Comparison of ENCODE assay signal across 9 cellular contexts in the genomic region with DNA sequence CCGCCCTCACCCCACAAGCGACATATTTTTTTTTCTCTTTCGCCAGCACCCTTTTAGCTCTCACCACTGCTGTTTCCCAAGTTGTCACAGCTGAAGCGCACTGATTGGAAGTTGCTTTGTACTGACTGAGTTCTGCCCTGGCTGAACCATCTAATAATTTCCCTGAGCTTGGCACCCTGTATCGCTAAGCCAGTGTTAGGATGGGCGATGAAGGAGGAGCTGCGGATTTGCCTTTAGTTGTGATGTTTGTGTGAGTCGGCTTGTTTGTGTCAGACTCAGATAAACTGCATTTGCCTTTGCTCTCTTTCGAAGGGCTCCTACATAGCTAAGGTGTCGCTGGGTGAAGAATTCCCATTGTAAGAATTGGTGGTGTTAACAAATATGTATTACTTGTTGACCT. TPM values are rescaled to one million over a fixed set of nuclear protein-coding genes. Genes with fewer than 3 reads are reported as not detected.
A peak's percentile ranks its signal among the peaks of the same experiment; 100 is the strongest.
DNase-seq lines count a peak whose midpoint lies in the region; ATAC-seq and TF ChIP-seq lines count a peak whose summit lies in the region.
"Had no signal": no experiment of that assay in that cellular context is flagged by ENCODE, and none has a peak within 500 bp of the region (broad histone marks: within the 10 kb centered on the region; RNA-seq: fewer than 3 reads in every experiment).

No MANE protein-coding gene starts in this region.

- H3K9me3 ChIP-seq in iPS-18c (ENCODE audit: control insufficient read depth, insufficient read depth, low read length): no peaks in the 10 kb centered on the region
- no peaks in the 10 kb centered on the region for H3K9me3 ChIP-seq in uterus

- H3K27ac Mint-ChIP-seq in activated CD8-positive, alpha-beta T cell treated with anti-CD3 and anti-CD28 coated beads for 36 hours: no peak overlapping the region
- H3K27ac Mint-ChIP-seq in stimulated activated effector memory CD8-positive, alpha-beta T cell treated with anti-CD3 and anti-CD28 coated beads, Interleukin-12 subunit alpha, Interleukin-12 subunit beta, amount 100 ng/mL, for 72 hours: no peak overlapping the region

- H3K27ac ChIP-seq in uterus: peak overlapping the region in 1 of 2 donors; percentile 74

- POLR2A ChIA-PET in activated CD8-positive, alpha-beta T cell treated with anti-CD3 and anti-CD28 coated beads for 36 hours (lab: Charles Lee): interaction anchor here (1.1 to 1.4 kb wide), 2 partner anchors 9 to 11 kb away, joined by 3 to 4 read pairs; no protein-coding TSS in a partner anchor

- no peaks in the 10 kb centered on the region for H3K36me3 ChIP-seq in uterus

- H3K4me3 ChIP-seq in iPS-18c (ENCODE audit: insufficient read depth, low read depth, low read length) (peak overlapping the region; percentile 51; the same call in 1 of the 2 replicates), uterus (peak overlapping the region in 1 of 2 donors; percentile 64)

- no peak for TF ChIP-seq POLR2A in uterus (IDR thresholded peaks at IDR 0.05)

- no peaks in the 10 kb centered on the region for H3K4me1 ChIP-seq in uterus

- peaks cover 52% of the 10 kb centered on the region for H3K4me1 Mint-ChIP-seq in activated CD8-positive, alpha-beta T cell treated with anti-CD3 and anti-CD28 coated beads for 36 hours (ENCODE audit: low read depth)
- H3K4me1 Mint-ChIP-seq in stimulated activated effector memory CD8-positive, alpha-beta T cell treated with anti-CD3 and anti-CD28 coated beads, Interleukin-12 subunit alpha, Interleukin-12 subunit beta, amount 100 ng/mL, for 72 hours: peaks cover 39% of the 10 kb centered on the region

- no peak for ATAC-seq in activated CD8-positive, alpha-beta T cell treated with anti-CD3 and anti-CD28 coated beads for 36 hours
- no peak for ATAC-seq in stimulated activated effector memory CD8-positive, alpha-beta T cell treated with anti-CD3 and anti-CD28 coated beads, Interleukin-12 subunit alpha, Interleukin-12 subunit beta, amount 100 ng/mL, for 72 hours
- ATAC-seq in HG02970 (IDR thresholded peaks at IDR 0.05; ENCODE audit: low FRiP score, unreplicated experiment): no peak

- peak overlapping the region; percentile 73 for H3K4me3 Mint-ChIP-seq in activated CD8-positive, alpha-beta T cell treated with anti-CD3 and anti-CD28 coated beads for 36 hours
- peak overlapping the region; percentile 94 for H3K4me3 Mint-ChIP-seq in stimulated activated effector memory CD8-positive, alpha-beta T cell treated with anti-CD3 and anti-CD28 coated beads, Interleukin-12 subunit alpha, Interleukin-12 subunit beta, amount 100 ng/mL, for 72 hours

- H3K27me3 Mint-ChIP-seq in activated CD8-positive, alpha-beta T cell treated with anti-CD3 and anti-CD28 coated beads for 36 hours: peaks cover 1% of the 10 kb centered on the region

- CTCF ChIA-PET in activated CD8-positive, alpha-beta T cell treated with anti-CD3 and anti-CD28 coated beads for 36 hours (lab: Charles Lee): interaction anchor here (0.7 to 3.4 kb wide), 25 partner anchors 8 to 225 kb away, joined by 3 to 27 read pairs (median 4); no protein-coding TSS in a partner anchor

- DNase-seq in NCI-H82 (lab: John Stamatoyannopoulos, UW): peak; percentile 30
- no peak for DNase-seq in NCI-H82 treated with DMSO at 0.1 percent for 48 hours (lab: John Stamatoyannopoulos, UW; ENCODE audit: unreplicated experiment)
- DNase-seq in activated CD8-positive, alpha-beta T cell treated with anti-CD3 and anti-CD28 coated beads for 36 hours: no peak
- no peak for DNase-seq in stimulated activated effector memory CD8-positive, alpha-beta T cell treated with anti-CD3 and anti-CD28 coated beads, Interleukin-12 subunit alpha, Interleukin-12 subunit beta, amount 100 ng/mL, for 72 hours (ENCODE audit: low spot score in 2 of 2)
- no peak for DNase-seq in posterior cingulate gyrus
- DNase-seq in uterus: no peak
- DNase-seq: stimulated activated CD4-positive, alpha-beta T cell treated with anti-CD3 and anti-CD28 coated beads, Interleukin-1b, Interleukin-23, amount 100 ng/mL, for 48 hours had no signal

- no peaks in the 10 kb centered on the region for H3K9me3 Mint-ChIP-seq in activated CD8-positive, alpha-beta T cell treated with anti-CD3 and anti-CD28 coated beads for 36 hours
- H3K9me3 Mint-ChIP-seq in stimulated activated effector memory CD8-positive, alpha-beta T cell treated with anti-CD3 and anti-CD28 coated beads, Interleukin-12 subunit alpha, Interleukin-12 subunit beta, amount 100 ng/mL, for 72 hours: no peaks in the 10 kb centered on the region

- H3K36me3 Mint-ChIP-seq in activated CD8-positive, alpha-beta T cell treated with anti-CD3 and anti-CD28 coated beads for 36 hours (ENCODE audit: low read depth): peaks cover 3% of the 10 kb centered on the region
- no peaks in the 10 kb centered on the region for H3K36me3 Mint-ChIP-seq in stimulated activated effector memory CD8-positive, alpha-beta T cell treated with anti-CD3 and anti-CD28 coated beads, Interleukin-12 subunit alpha, Interleukin-12 subunit beta, amount 100 ng/mL, for 72 hours

- intact Hi-C loops in activated CD8-positive, alpha-beta T cell treated with anti-CD3 and anti-CD28 coated beads for 36 hours (cut with micrococcal nuclease): loop anchor here (5.0 kb wide), 2 partner anchors 115 to 135 kb away; no protein-coding TSS in a partner anchor
- intact Hi-C loops in posterior cingulate gyrus (cut with DNase I) (loop anchor here (5.0 to 10.0 kb wide), 4 partner anchors 113 to 407 kb away; a partner anchor contains a TSS), uterus (cut with DNase I; ENCODE audit: low total_unique reads) (no loop called here)

- H3K27me3 ChIP-seq in uterus: no peaks in the 10 kb centered on the region

- TF ChIP-seq CTCF in activated CD8-positive, alpha-beta T cell treated with anti-CD3 and anti-CD28 coated beads for 36 hours (IDR thresholded peaks at IDR 0.05): no peak
- no peak for TF ChIP-seq CTCF in uterus (IDR thresholded peaks at IDR 0.05)

RNA-seq across cellular contexts. Expression of a gene that starts 1.3 kb away (rescaled TPM):
- total RNA-seq in activated CD8-positive, alpha-beta T cell treated with anti-CD3 and anti-CD28 coated beads for 36 hours: 1 to 10 TPM; 4.8 to 5.3 TPM
- total RNA-seq in uterus: 10 to 100 TPM in 2 of 4 donors, 1 to 10 TPM in 2; 4.4 to 22.4 (median 11.0) TPM
